In the genomic region with DNA sequence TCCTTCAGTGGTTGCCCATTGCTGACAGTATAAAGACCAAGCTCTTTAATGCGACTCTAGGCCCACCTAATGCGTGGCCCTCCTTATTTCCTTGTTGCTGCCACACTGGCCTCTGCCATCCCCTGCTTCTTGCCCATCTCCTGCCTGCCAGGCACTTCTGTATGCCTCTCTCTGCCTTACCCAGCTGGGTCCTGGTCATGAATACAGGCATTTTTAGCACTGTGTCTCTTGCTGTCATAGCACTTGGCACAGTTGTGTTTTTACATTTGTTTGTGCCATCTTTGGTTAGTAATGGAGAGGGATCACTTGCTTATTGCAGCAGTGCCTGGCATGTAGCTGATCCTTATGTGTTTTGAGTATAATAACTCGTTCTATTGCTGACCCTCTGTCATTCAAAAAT, we compare ENCODE assay signal across 12 cellular contexts. TPM values are rescaled to one million over a fixed set of nuclear protein-coding genes. Genes with fewer than 3 reads are reported as not detected.
DNase-seq lines count a peak whose midpoint lies in the region; ATAC-seq lines count a peak whose summit lies in the region.
"Had no signal": no experiment of that assay in that cellular context is flagged by ENCODE, and none has a peak within 500 bp of the region (broad histone marks: within the 10 kb centered on the region; RNA-seq: fewer than 3 reads in every experiment).

No MANE protein-coding gene starts in this region.

- H3K4me3 Mint-ChIP-seq in activated CD4-positive, alpha-beta T cell treated with anti-CD3 and anti-CD28 coated beads for 36 hours, result no peak overlapping the region
- H3K4me3 Mint-ChIP-seq in dendritic cell treated with granulocyte-macrophage colony-stimulating factor and Interleukin-4, amounts not matched to agents 40 ng/mL and 50 ng/mL, for 4 days, result no peak overlapping the region

- no peak for DNase-seq in activated CD4-positive, alpha-beta T cell treated with anti-CD3 and anti-CD28 coated beads for 36 hours
- no peak for DNase-seq in activated CD4-positive, alpha-beta T cell treated with anti-CD3 and anti-CD28 coated beads for 4 hours
- DNase-seq in mesendoderm (no peak), NCI-H524 (lab: John Stamatoyannopoulos, UW) (no peak)
- no peak for DNase-seq in activated effector memory CD4-positive, alpha-beta T cell treated with Interleukin-2 at 50 U/mL for 16 hours
- DNase-seq: 8988T; activated T-cell treated with anti-CD3 and anti-CD28 coated beads, Interleukin-2, amount 50 U/mL, for 1 hour; NCI-H345 had no signal

- H3K4ac ChIP-seq in mesendoderm (ENCODE audit: low read depth, low read length), result no peak overlapping the region

- H3K9me3 Mint-ChIP-seq in activated CD4-positive, alpha-beta T cell treated with anti-CD3 and anti-CD28 coated beads for 36 hours (ENCODE audit: low read depth), result no peaks in the 10 kb centered on the region
- H3K9me3 Mint-ChIP-seq in dendritic cell treated with granulocyte-macrophage colony-stimulating factor and Interleukin-4, amounts not matched to agents 40 ng/mL and 50 ng/mL, for 4 days, result no peaks in the 10 kb centered on the region

- no peaks in the 10 kb centered on the region for H3K27me3 ChIP-seq in mesendoderm (ENCODE audit: insufficient read depth, low read length, poor library complexity)
- no peaks in the 10 kb centered on the region for H3K27me3 ChIP-seq in subcutaneous abdominal adipose tissue (ENCODE audit: control insufficient read depth in 5 of 5, insufficient read depth in 4 of 5, low read length in 5 of 5)

- peak; percentile 16 for ATAC-seq in activated CD4-positive, alpha-beta T cell treated with anti-CD3 and anti-CD28 coated beads for 36 hours
- no peak for ATAC-seq in GM21529 (IDR thresholded peaks at IDR 0.05; ENCODE audit: unreplicated experiment)

- no peak overlapping the region for H2BK120ac ChIP-seq in mesendoderm (ENCODE audit: low read depth, low read length)

- intact Hi-C loops in activated CD4-positive, alpha-beta T cell treated with anti-CD3 and anti-CD28 coated beads for 36 hours (cut with DNase I, micrococcal nuclease), result loop anchor here (1.0 to 10.0 kb wide), 6 partner anchors 17 to 629 kb away; a partner anchor contains a TSS
- intact Hi-C loops in dendritic cell treated with granulocyte-macrophage colony-stimulating factor and Interleukin-4, amounts not matched to agents 40 ng/mL and 50 ng/mL, for 4 days (cut with micrococcal nuclease), result no loop called here

- H4K5ac ChIP-seq in mesendoderm (ENCODE audit: low read length), result no peak overlapping the region

- H3K23ac ChIP-seq in mesendoderm (ENCODE audit: low read length), result peak overlapping the region; percentile 29

- H3K4me3 ChIP-seq in mesendoderm (ENCODE audit: low read length) (no peak overlapping the region), subcutaneous abdominal adipose tissue (ENCODE audit: low read depth in 1 of 5, low read length in 5 of 5) (peak overlapping the region in 1 of 5 donors; percentile 6)

- no peak overlapping the region for H3K4me2 ChIP-seq in mesendoderm (ENCODE audit: low read length)

- H2BK5ac ChIP-seq in mesendoderm (ENCODE audit: low read length), result no peak overlapping the region

- POLR2A ChIA-PET in activated CD4-positive, alpha-beta T cell treated with anti-CD3 and anti-CD28 coated beads for 36 hours (lab: Charles Lee), result interaction anchor here (1.2 to 1.6 kb wide), 3 partner anchors 17 to 37 kb away, joined by 7 read pairs; no protein-coding TSS in a partner anchor

- H2BK15ac ChIP-seq in mesendoderm (replicated peaks; ENCODE audit: low read depth), result no peak overlapping the region

- H3K27ac Mint-ChIP-seq in activated CD4-positive, alpha-beta T cell treated with anti-CD3 and anti-CD28 coated beads for 36 hours, result peak overlapping the region; percentile 51
- peak overlapping the region; percentile 6 for H3K27ac Mint-ChIP-seq in dendritic cell treated with granulocyte-macrophage colony-stimulating factor and Interleukin-4, amounts not matched to agents 40 ng/mL and 50 ng/mL, for 4 days

- no peak overlapping the region for H3K9ac ChIP-seq in mesendoderm (ENCODE audit: low read length)
- H3K9ac ChIP-seq in subcutaneous abdominal adipose tissue (ENCODE audit: low read length in 5 of 5), result peak overlapping the region in 1 of 5 donors; percentile 4
- H3K9ac ChIP-seq: KMS-11 had no signal

- peaks cover 1% of the 10 kb centered on the region for H3K36me3 Mint-ChIP-seq in activated CD4-positive, alpha-beta T cell treated with anti-CD3 and anti-CD28 coated beads for 36 hours (ENCODE audit: low read depth)
- H3K36me3 Mint-ChIP-seq in dendritic cell treated with granulocyte-macrophage colony-stimulating factor and Interleukin-4, amounts not matched to agents 40 ng/mL and 50 ng/mL, for 4 days (ENCODE audit: low read depth), result no peaks in the 10 kb centered on the region

- H3K36me3 ChIP-seq in mesendoderm (ENCODE audit: control insufficient read depth, insufficient read depth, low read length) (no peaks in the 10 kb centered on the region), subcutaneous abdominal adipose tissue (ENCODE audit: control insufficient read depth in 5 of 5, insufficient read depth in 5 of 5, low read length in 5 of 5) (no peaks in the 10 kb centered on the region)

- peaks cover 87% of the 10 kb centered on the region for H3K4me1 Mint-ChIP-seq in activated CD4-positive, alpha-beta T cell treated with anti-CD3 and anti-CD28 coated beads for 36 hours
- H3K4me1 Mint-ChIP-seq in dendritic cell treated with granulocyte-macrophage colony-stimulating factor and Interleukin-4, amounts not matched to agents 40 ng/mL and 50 ng/mL, for 4 days (ENCODE audit: low read depth), result peaks cover 71% of the 10 kb centered on the region

- no peaks in the 10 kb centered on the region for H3K9me3 ChIP-seq in subcutaneous abdominal adipose tissue (ENCODE audit: control insufficient read depth in 5 of 5, low read length in 5 of 5)

- no peak overlapping the region for H4K8ac ChIP-seq in mesendoderm (ENCODE audit: low read depth, low read length)

- H2AK5ac ChIP-seq in mesendoderm (ENCODE audit: low read length), result no peak overlapping the region

- H3K4me1 ChIP-seq in mesendoderm (ENCODE audit: control insufficient read depth, low read depth, low read length) (peaks cover 3% of the 10 kb centered on the region), subcutaneous abdominal adipose tissue (ENCODE audit: control insufficient read depth in 5 of 5, insufficient read depth in 5 of 5, low read length in 5 of 5) (peaks cover 5 to 42% (median 34%) of the 10 kb centered on the region in 5 donors)

- no CpG with 5 or more reads among the region's 3 CpGs for WGBS in mesendoderm (ENCODE audit: extremely low coverage, insufficient coverage, low lambda C conversion rate)

- CTCF ChIA-PET in activated CD4-positive, alpha-beta T cell treated with anti-CD3 and anti-CD28 coated beads for 36 hours (lab: Charles Lee), result interaction anchor here (0.7 to 1.7 kb wide), 8 partner anchors 11 to 263 kb away, joined by 3 to 9 read pairs (median 4); no protein-coding TSS in a partner anchor

- H3K79me1 ChIP-seq in mesendoderm (ENCODE audit: low read length), result peaks cover 44% of the 10 kb centered on the region

- H3K27me3 Mint-ChIP-seq in activated CD4-positive, alpha-beta T cell treated with anti-CD3 and anti-CD28 coated beads for 36 hours, result no peaks in the 10 kb centered on the region
- no peaks in the 10 kb centered on the region for H3K27me3 Mint-ChIP-seq in dendritic cell treated with granulocyte-macrophage colony-stimulating factor and Interleukin-4, amounts not matched to agents 40 ng/mL and 50 ng/mL, for 4 days

- peaks cover 74% of the 10 kb centered on the region for H3K79me2 ChIP-seq in mesendoderm (ENCODE audit: control insufficient read depth, insufficient read depth, low read length)

- no peak overlapping the region for H3K18ac ChIP-seq in mesendoderm (ENCODE audit: low read length)

- H3K56ac ChIP-seq in mesendoderm (ENCODE audit: low read length), result no peak overlapping the region

- H3K27ac ChIP-seq in mesendoderm (ENCODE audit: low read depth, low read length), result no peak overlapping the region
- H3K27ac ChIP-seq in subcutaneous abdominal adipose tissue (ENCODE audit: low read depth, low read length), result peak overlapping the region; percentile 47
- H3K27ac ChIP-seq: KMS-11 had no signal

RNA-seq across cellular contexts. Expression of a gene that starts 38.7 kb away (rescaled TPM):
- 10 to 100 TPM; 62.3 to 70.2 TPM for total RNA-seq in activated CD4-positive, alpha-beta T cell treated with anti-CD3 and anti-CD28 coated beads for 36 hours
- 120 TPM for polyA plus RNA-seq in mesendoderm (2013, experiment 1 of 2)
- 121 TPM for polyA plus RNA-seq in mesendoderm (2013, experiment 2 of 2)
